Comparison of ENCODE assay signal across 1 cellular context in genomic region chr11:102390667-102391449, GRCh38.
TF ChIP-seq lines count a peak whose summit lies in the region.

No MANE protein-coding gene starts in this region.

TF ChIP-seq in SK-N-SH, 30 proteins besides CTCF, POLR2A, EP300 and RAD21 (continued from another document):
- peak; percentile 57; the same call in 1 of the 2 replicates for TF ChIP-seq REST (IDR thresholded peaks at IDR 0.05; ENCODE audit: low read depth, low read length)
TF ChIP-seq in SK-N-SH: peak in this region for 2.
